ENCODE assay signal across 2 cellular contexts in genomic region chr2:174780871-174781270, GRCh38.
TF ChIP-seq lines count a peak whose summit lies in the region.

No MANE protein-coding gene starts in this region.

TF ChIP-seq in WTC11, 78 proteins besides CTCF, POLR2A, EP300 and RAD21:
- TF ChIP-seq USF2 (CRISPR knock-in tag; IDR thresholded peaks at IDR 0.05) (no peak), TCF7 (CRISPR knock-in tag; IDR thresholded peaks at IDR 0.05; ENCODE audit: low read depth) (no peak), TEAD4 (CRISPR knock-in tag; IDR thresholded peaks at IDR 0.05) (no peak), NR1H2 (CRISPR knock-in tag; IDR thresholded peaks at IDR 0.05) (no peak), ZNF121 (CRISPR knock-in tag; IDR thresholded peaks at IDR 0.05) (no peak), ERG (CRISPR knock-in tag; IDR thresholded peaks at IDR 0.05) (no peak), ZNF423 (CRISPR knock-in tag; IDR thresholded peaks at IDR 0.05) (no peak), CREB1 (CRISPR knock-in tag; IDR thresholded peaks at IDR 0.05) (no peak), CDX4 (CRISPR knock-in tag; IDR thresholded peaks at IDR 0.05; ENCODE audit: borderline replicate concordance) (no peak), GRHL2 (CRISPR knock-in tag; IDR thresholded peaks at IDR 0.05; ENCODE audit: insufficient replicate concordance, severe bottlenecking) (no peak), FOXP4 (CRISPR knock-in tag; IDR thresholded peaks at IDR 0.05) (no peak), GABPB1 (CRISPR knock-in tag; IDR thresholded peaks at IDR 0.05) (no peak), NR2C2 (CRISPR knock-in tag; IDR thresholded peaks at IDR 0.05) (no peak), FOXP1 (CRISPR knock-in tag; IDR thresholded peaks at IDR 0.05; ENCODE audit: borderline replicate concordance) (no peak), SOX15 (CRISPR knock-in tag; IDR thresholded peaks at IDR 0.05) (no peak), OVOL2 (CRISPR knock-in tag; IDR thresholded peaks at IDR 0.05; ENCODE audit: borderline replicate concordance) (no peak), NFE2L1 (CRISPR knock-in tag; IDR thresholded peaks at IDR 0.05) (no peak), MYBL2 (CRISPR knock-in tag; IDR thresholded peaks at IDR 0.05) (no peak), HMGXB4 (CRISPR knock-in tag; IDR thresholded peaks at IDR 0.05) (no peak), IRF2 (CRISPR knock-in tag; IDR thresholded peaks at IDR 0.05; ENCODE audit: borderline replicate concordance, low read depth) (no peak)

TF ChIP-seq in H1, 55 proteins besides CTCF, POLR2A, EP300 and RAD21:
- TF ChIP-seq E2F6 (IDR thresholded peaks at IDR 0.05): no peak
- no peak for TF ChIP-seq TAF1 (IDR thresholded peaks at IDR 0.05; ENCODE audit: low read depth, low read length)
- no peak for TF ChIP-seq JUND (IDR thresholded peaks at IDR 0.05; ENCODE audit: low read length)
- no peak for TF ChIP-seq NANOG (IDR thresholded peaks at IDR 0.05; ENCODE audit: insufficient read depth, low read depth, low read length, poor library complexity, severe bottlenecking)
- TF ChIP-seq GTF2F1 (IDR thresholded peaks at IDR 0.05; ENCODE audit: borderline replicate concordance, low read depth, low read length): no peak
- TF ChIP-seq SIN3A (conservative IDR thresholded peaks at IDR 0.05 in 1 of 2, IDR thresholded peaks at IDR 0.05 in 1 of 2; ENCODE audit: low read depth in 1 of 2, low read length in 2 of 2): no peak
- TF ChIP-seq SIX5 (IDR thresholded peaks at IDR 0.05; ENCODE audit: low read depth, low read length): no peak
- TF ChIP-seq POLR2AphosphoS5 (IDR thresholded peaks at IDR 0.05; ENCODE audit: low read depth, low read length): no peak
- TF ChIP-seq SAP30 (IDR thresholded peaks at IDR 0.05; ENCODE audit: insufficient read depth, insufficient replicate concordance, low read length): no peak
- no peak for TF ChIP-seq CHD2 (IDR thresholded peaks at IDR 0.05; ENCODE audit: low read length)
